Comparison of ENCODE assay signal across 7 cellular contexts in genomic region chr1:54745864-54746263, GRCh38. TPM values are rescaled to one million over a fixed set of nuclear protein-coding genes. Genes with fewer than 3 reads are reported as not detected.
"Had no signal": no experiment of that assay in that cellular context is flagged by ENCODE, and none has a peak within 500 bp of the region (broad histone marks: within the 10 kb centered on the region; RNA-seq: fewer than 3 reads in every experiment).

No MANE protein-coding gene starts in this region.

- DNase-seq: IMR-90, KBM-7 had no signal

- ATAC-seq: HepG2 had no signal

- H3K4me1 Mint-ChIP-seq: IgD-negative memory B cell had no signal

- H3K27me3 Mint-ChIP-seq: IgD-negative memory B cell had no signal

- H3K27ac Mint-ChIP-seq: IgD-negative memory B cell had no signal

- FAIRE-seq: HepG2, HTR-8/SVneo had no signal

- H3K27ac ChIP-seq: HL-60 had no signal

- H3K4me3 Mint-ChIP-seq: IgD-negative memory B cell had no signal

- H3K9me3 Mint-ChIP-seq: IgD-negative memory B cell had no signal

RNA-seq across cellular contexts. Expression of gene TTC22, which starts 55.3 kb away (rescaled TPM):
- total RNA-seq: HepG2, HT1080, IMR-90 had no signal
- polyA plus RNA-seq: HepG2, IMR-90 had no signal
